1 cellular context compared by ENCODE assay signal in the genomic region with DNA sequence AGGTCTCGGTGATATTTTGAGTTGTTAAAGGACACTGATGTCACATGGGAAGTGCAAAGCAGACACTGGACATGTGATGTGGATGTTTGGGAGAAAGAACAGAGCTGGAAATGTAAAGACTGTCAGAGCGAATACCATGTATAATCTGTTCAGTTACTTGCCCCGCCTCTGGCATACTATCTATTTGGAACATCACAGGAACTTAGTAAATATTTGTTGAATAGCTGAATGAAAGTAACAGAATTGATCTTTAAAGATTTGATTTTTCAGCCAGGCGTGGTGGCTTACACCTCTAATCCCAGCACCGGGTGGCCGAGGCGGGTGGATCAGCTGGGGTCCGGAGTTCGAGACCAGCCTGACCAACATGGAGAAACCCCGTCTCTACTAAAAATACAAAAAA.
TF ChIP-seq lines count a peak whose summit lies in the region.

No MANE protein-coding gene starts in this region.

TF ChIP-seq in HepG2, 621 proteins besides CTCF, POLR2A, EP300 and RAD21:
- no peak for TF ChIP-seq LCORL (IDR thresholded peaks at IDR 0.05)
- TF ChIP-seq LCORL (CRISPR knock-in tag; IDR thresholded peaks at IDR 0.05), result no peak
- no peak for TF ChIP-seq NR2F2 (IDR thresholded peaks at IDR 0.05; ENCODE audit: borderline replicate concordance, low read depth)
- no peak for TF ChIP-seq ZFP62 (CRISPR knock-in tag; IDR thresholded peaks at IDR 0.05)
- TF ChIP-seq SSRP1 (CRISPR knock-in tag; IDR thresholded peaks at IDR 0.05), result no peak
- TF ChIP-seq ZNF441 (CRISPR knock-in tag; IDR thresholded peaks at IDR 0.05; ENCODE audit: borderline replicate concordance), result no peak
- TF ChIP-seq FOXK1 (CRISPR knock-in tag; IDR thresholded peaks at IDR 0.05; ENCODE audit: borderline replicate concordance, low read depth), result no peak
- TF ChIP-seq AGO2 (optimal IDR thresholded peaks at IDR 0.05; ENCODE audit: low read depth, low read length), result no peak
- TF ChIP-seq NPAS2 (CRISPR knock-in tag; IDR thresholded peaks at IDR 0.05; ENCODE audit: borderline replicate concordance), result no peak
- no peak for TF ChIP-seq SIN3A (IDR thresholded peaks at IDR 0.05; ENCODE audit: borderline replicate concordance, low read depth, low read length)
- TF ChIP-seq ZNF552 (CRISPR knock-in tag; IDR thresholded peaks at IDR 0.05; ENCODE audit: borderline replicate concordance), result no peak
- no peak for TF ChIP-seq AGO1 (IDR thresholded peaks at IDR 0.05; ENCODE audit: low read depth, low read length, poor library complexity, severe bottlenecking)
- no peak for TF ChIP-seq PPARG (CRISPR knock-in tag; conservative IDR thresholded peaks at IDR 0.05)
- no peak for TF ChIP-seq CBX2 (IDR thresholded peaks at IDR 0.05; ENCODE audit: low read depth, low read length)
- TF ChIP-seq CBX2 (CRISPR knock-in tag; IDR thresholded peaks at IDR 0.05; ENCODE audit: low read depth), result no peak
